16 cellular contexts compared by ENCODE assay signal in genomic region chr18:8744656-8745055, GRCh38.
DNase-seq lines count a peak whose midpoint lies in the region; ATAC-seq and TF ChIP-seq lines count a peak whose summit lies in the region.
"Had no signal": no experiment of that assay in that cellular context is flagged by ENCODE, and none has a peak within 500 bp of the region (broad histone marks: within the 10 kb centered on the region; RNA-seq: fewer than 3 reads in every experiment).

No MANE protein-coding gene starts in this region.

- no peak overlapping the region for H3K27ac Mint-ChIP-seq in T-helper 1 cell treated with Interleukin-12 subunit alpha and Interleukin-12 subunit beta and Interleukin-4 antibody, amounts not matched to agents 30 μg/mL and 1 μg/mL, for 36 hours
- H3K27ac Mint-ChIP-seq: GM23338 had no signal

- no peak overlapping the region for H3K4me3 ChIP-seq in coronary artery
- H3K4me3 ChIP-seq: GM23338 had no signal

- no peak overlapping the region for H3K27ac ChIP-seq in coronary artery

- peaks cover 4% of the 10 kb centered on the region for H3K27me3 Mint-ChIP-seq in T-helper 1 cell treated with Interleukin-12 subunit alpha and Interleukin-12 subunit beta and Interleukin-4 antibody, amounts not matched to agents 30 μg/mL and 1 μg/mL, for 36 hours (ENCODE audit: low read depth)
- H3K27me3 Mint-ChIP-seq: stimulated activated naive CD8-positive, alpha-beta T cell treated with anti-CD3 and anti-CD28 coated beads, Interleukin-15, Interleukin-2, amounts not matched to agents 100 ng/mL and 50 ng/mL, for 24 hours had no signal

- H3K36me3 Mint-ChIP-seq in T-helper 1 cell treated with Interleukin-12 subunit alpha and Interleukin-12 subunit beta and Interleukin-4 antibody, amounts not matched to agents 30 μg/mL and 1 μg/mL, for 36 hours (ENCODE audit: low read depth), result peaks cover 10% of the 10 kb centered on the region

- peaks cover 39% of the 10 kb centered on the region for H3K9me3 Mint-ChIP-seq in T-helper 1 cell treated with Interleukin-12 subunit alpha and Interleukin-12 subunit beta and Interleukin-4 antibody, amounts not matched to agents 30 μg/mL and 1 μg/mL, for 36 hours
- H3K9me3 Mint-ChIP-seq: GM23338 had no signal

- no peak for TF ChIP-seq CTCF in coronary artery (IDR thresholded peaks at IDR 0.05)

- peak in 4 of 6 experiments; percentile 22 to 72 (median 69) for DNase-seq in stimulated activated naive CD4-positive, alpha-beta T cell (lab: John Stamatoyannopoulos, UW)
- no peak for DNase-seq in stimulated activated naive CD4-positive, alpha-beta T cell treated with Interleukin-2 at 50 U/mL for 16 hours (lab: John Stamatoyannopoulos, UW)
- peak; percentile 50 for DNase-seq in coronary artery (ENCODE audit: low spot score)
- no peak for DNase-seq in germinal center (ENCODE audit: low spot score)
- no peak for DNase-seq in NCI-H2196 (lab: John Stamatoyannopoulos, UW; ENCODE audit: unreplicated experiment)
- DNase-seq: C1 segment of cervical spinal cord; erythroblast; Karpas-422; NCI-H2029 treated with DMSO at 0.1 percent for 48 hours; stimulated activated CD4-positive, alpha-beta T cell treated with anti-CD3 and anti-CD28 coated beads, Interleukin-4, amount 100 ng/mL, for 1 hour had no signal

- H3K4me1 Mint-ChIP-seq in T-helper 1 cell treated with Interleukin-12 subunit alpha and Interleukin-12 subunit beta and Interleukin-4 antibody, amounts not matched to agents 30 μg/mL and 1 μg/mL, for 36 hours (ENCODE audit: low read depth), result peaks cover 14% of the 10 kb centered on the region
- H3K4me1 Mint-ChIP-seq: GM23338 had no signal

- peak overlapping the region; percentile 31 for H3K4me3 Mint-ChIP-seq in T-helper 1 cell treated with Interleukin-12 subunit alpha and Interleukin-12 subunit beta and Interleukin-4 antibody, amounts not matched to agents 30 μg/mL and 1 μg/mL, for 36 hours
- H3K4me3 Mint-ChIP-seq: GM23338 had no signal

- ATAC-seq in GM18868 (IDR thresholded peaks at IDR 0.05; ENCODE audit: unreplicated experiment) (no peak), HG02938 (IDR thresholded peaks at IDR 0.05; ENCODE audit: unreplicated experiment) (no peak)
- ATAC-seq: GM23338, left lobe of liver had no signal

Comparison
In these comparisons a context has a peak if more than half of its experiments do, and no peak if none do; other contexts are left out.
1. DNase-seq: peak in stimulated activated naive CD4-positive, alpha-beta T cell (4 of 6) and coronary artery (single experiment); none in stimulated activated naive CD4-positive, alpha-beta T cell treated with Interleukin-2 at 50 U/mL for 16 hours (single experiment), germinal center (single experiment) and NCI-H2196 (single experiment).